ENCODE assay signal across 9 cellular contexts in the genomic region with DNA sequence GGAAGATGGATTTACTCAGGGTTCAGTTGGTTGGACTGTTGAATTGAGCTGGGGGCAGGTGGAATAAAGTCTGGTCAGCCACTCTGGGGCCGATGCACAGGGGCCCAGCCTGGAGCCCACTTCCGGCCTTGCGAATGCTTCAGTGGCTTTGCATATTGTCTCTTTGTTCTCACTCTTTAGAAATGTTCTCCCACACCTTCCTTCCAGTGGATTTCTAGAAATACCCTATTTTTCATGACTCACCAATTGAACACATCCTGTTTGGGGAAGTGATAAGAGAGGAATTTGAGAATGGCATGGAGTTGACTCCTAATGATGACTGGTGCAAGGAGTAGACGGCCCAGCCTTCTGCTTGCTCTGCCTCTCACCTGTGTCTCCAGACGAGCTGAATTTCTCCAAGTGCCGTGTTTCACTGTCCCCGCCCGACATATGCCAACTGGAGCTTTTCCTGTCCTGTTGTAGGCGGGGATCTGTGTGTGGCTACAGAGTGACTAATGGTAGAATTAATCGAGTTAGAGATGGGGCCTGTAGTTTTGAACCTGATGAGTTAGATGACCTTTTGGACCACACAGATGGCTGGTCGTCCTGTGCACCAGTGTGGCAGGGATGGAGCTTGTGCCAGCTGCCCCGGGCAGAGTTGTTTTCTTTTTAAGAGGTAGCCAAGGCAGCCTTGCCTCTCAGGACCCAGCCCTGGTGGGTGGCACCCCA. TPM values are rescaled to one million over a fixed set of nuclear protein-coding genes. Genes with fewer than 3 reads are reported as not detected.
DNase-seq lines count a peak whose midpoint lies in the region; ATAC-seq and TF ChIP-seq lines count a peak whose summit lies in the region.
"Had no signal": no experiment of that assay in that cellular context is flagged by ENCODE, and none has a peak within 500 bp of the region (broad histone marks: within the 10 kb centered on the region; RNA-seq: fewer than 3 reads in every experiment).

No MANE protein-coding gene starts in this region.

- no peaks in the 10 kb centered on the region for H3K9me3 ChIP-seq in muscle layer of duodenum (ENCODE audit: control insufficient read depth in 1 of 2, low read length in 2 of 2)

- H3K4me3 ChIP-seq in AG10803 (ENCODE audit: low read length) (no peak overlapping the region), muscle layer of duodenum (ENCODE audit: low read depth in 1 of 2, low read length in 2 of 2) (no peak overlapping the region)

- ATAC-seq in HG03354 (IDR thresholded peaks at IDR 0.05; ENCODE audit: poor library complexity, severe bottlenecking, unreplicated experiment) (no peak), GM21717 (IDR thresholded peaks at IDR 0.05; ENCODE audit: unreplicated experiment) (no peak)

- DNase-seq in AG10803 (ENCODE audit: low read depth) (peak; percentile 82), NCI-H460 (ENCODE audit: extremely low read depth, low read depth) (peak; percentile 56), dermis microvascular lymphatic vessel endothelial cell (ENCODE audit: low read depth in 2 of 2) (peak; percentile 81 to 88), NCI-H2227 (lab: John Stamatoyannopoulos, UW; ENCODE audit: unreplicated experiment) (no peak), NCI-H524 treated with DMSO at 0.1 percent for 48 hours (lab: John Stamatoyannopoulos, UW) (no peak)
- DNase-seq: NCI-H2029 had no signal

- TF ChIP-seq CTCF in AG10803 (conservative IDR thresholded peaks at IDR 0.05; ENCODE audit: low read length), result no peak

- no peaks in the 10 kb centered on the region for H3K27me3 ChIP-seq in muscle layer of duodenum (ENCODE audit: low read depth, low read length)

- peaks cover 38 to 80% of the 10 kb centered on the region in 2 donors for H3K4me1 ChIP-seq in muscle layer of duodenum (ENCODE audit: control insufficient read depth in 1 of 2, insufficient read depth in 2 of 2, low read length in 2 of 2)

- no peaks in the 10 kb centered on the region for H3K36me3 ChIP-seq in muscle layer of duodenum (ENCODE audit: control insufficient read depth in 1 of 2, insufficient read depth in 2 of 2, low read length in 2 of 2)

- H3K27ac ChIP-seq in muscle layer of duodenum (ENCODE audit: low read length), result peak overlapping the region; percentile 68

RNA-seq across cellular contexts. Expression of gene ASAP2, which starts 28.2 kb away (rescaled TPM):
- 34.2 and 34.7 TPM in 2 replicates for total RNA-seq in NCI-H460 (2014; rRNA removed; shearing (Covaris generic))
- polyA plus RNA-seq in NCI-H460 (2014; cell fraction: nucleus; rRNA removed), result 26.6 and 30.9 TPM in 2 replicates
- total RNA-seq in dermis microvascular lymphatic vessel endothelial cell, result 29.8 and 30.0 TPM in 2 replicates

Comparison
In these comparisons a context has a peak if more than half of its experiments do, and no peak if none do; other contexts are left out.
1. DNase-seq: peak in AG10803 (single experiment), NCI-H460 (single experiment) and dermis microvascular lymphatic vessel endothelial cell (2 of 2); none in NCI-H2227 (single experiment) and NCI-H524 treated with DMSO at 0.1 percent for 48 hours (single experiment).